13 cellular contexts compared by ENCODE assay signal in the genomic region with DNA sequence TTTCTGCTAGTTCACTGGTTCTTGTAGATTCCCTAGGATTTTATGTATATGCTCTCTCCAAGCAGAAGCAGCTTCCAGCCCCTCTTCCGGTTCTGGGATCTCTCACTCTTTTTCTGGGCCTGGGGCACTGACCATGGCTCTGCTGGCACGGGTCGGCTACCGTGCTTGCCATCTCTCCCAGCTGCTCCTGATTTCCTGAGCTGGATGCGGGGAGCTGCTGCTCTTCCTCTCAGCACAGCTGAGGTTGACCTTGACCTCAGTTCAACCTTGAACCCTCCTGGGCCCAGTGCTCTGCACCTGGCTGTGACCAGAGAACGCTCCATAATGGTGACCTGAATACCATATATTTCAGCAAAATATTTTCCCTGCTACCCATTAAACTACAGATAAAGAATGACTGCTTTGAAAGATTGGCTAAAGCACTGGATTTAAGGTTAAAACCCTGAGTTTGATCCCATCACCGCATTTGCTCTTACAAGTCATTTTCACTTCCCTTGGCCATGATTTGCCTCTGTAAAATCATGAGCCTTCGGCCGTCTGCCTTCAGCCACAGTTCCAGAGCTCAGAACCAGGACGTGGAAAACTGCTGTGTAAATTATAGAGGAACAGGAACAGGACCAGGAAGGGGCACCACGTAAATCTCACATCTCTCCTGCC.
DNase-seq lines count a peak whose midpoint lies in the region; ATAC-seq, FAIRE-seq and TF ChIP-seq lines count a peak whose summit lies in the region.
"Had no signal": no experiment of that assay in that cellular context is flagged by ENCODE, and none has a peak within 500 bp of the region (broad histone marks: within the 10 kb centered on the region; RNA-seq: fewer than 3 reads in every experiment).

No MANE protein-coding gene starts in this region.

- H3K36me3 Mint-ChIP-seq in activated naive CD4-positive, alpha-beta T cell treated with anti-CD3 and anti-CD28 coated beads, Interleukin-2, amount 10 ng/mL, durations not matched to agents 7 days and 5 days = peaks cover 76% of the 10 kb centered on the region
- H3K36me3 Mint-ChIP-seq in stimulated activated effector memory CD8-positive, alpha-beta T cell treated with anti-CD3 and anti-CD28 coated beads, Interleukin-12 subunit alpha, Interleukin-12 subunit beta, amount 100 ng/mL, for 72 hours = peaks cover 58% of the 10 kb centered on the region

- no peaks in the 10 kb centered on the region for H3K27me3 Mint-ChIP-seq in activated naive CD4-positive, alpha-beta T cell treated with anti-CD3 and anti-CD28 coated beads, Interleukin-2, amount 10 ng/mL, durations not matched to agents 7 days and 5 days

- H3K27ac ChIP-seq in OCI-LY3 (ENCODE audit: low read length) (no peak overlapping the region), K562 (ENCODE audit: extremely low read depth, low read depth, low read length) (no peak overlapping the region), ascending aorta (no peak overlapping the region)

- no peak overlapping the region for H3K4me3 ChIP-seq in OCI-LY3 (ENCODE audit: low read length)
- H3K4me3 ChIP-seq in K562 = no peak overlapping the region
- H3K4me3 ChIP-seq in ascending aorta = no peak overlapping the region
- H3K4me3 ChIP-seq: psoas muscle had no signal

- H3K9me1 ChIP-seq in K562 (ENCODE audit: control insufficient read depth, insufficient read depth, low read length) = no peaks in the 10 kb centered on the region

- ATAC-seq in K562 = no peak
- no peak for ATAC-seq in stimulated activated effector memory CD8-positive, alpha-beta T cell treated with anti-CD3 and anti-CD28 coated beads, Interleukin-12 subunit alpha, Interleukin-12 subunit beta, amount 100 ng/mL, for 72 hours

- H3K4me3 Mint-ChIP-seq in activated naive CD4-positive, alpha-beta T cell treated with anti-CD3 and anti-CD28 coated beads, Interleukin-2, amount 10 ng/mL, durations not matched to agents 7 days and 5 days = peak overlapping the region; percentile 15
- peak overlapping the region; percentile 49 for H3K4me3 Mint-ChIP-seq in stimulated activated effector memory CD8-positive, alpha-beta T cell treated with anti-CD3 and anti-CD28 coated beads, Interleukin-12 subunit alpha, Interleukin-12 subunit beta, amount 100 ng/mL, for 72 hours

- no peak for TF ChIP-seq EP300 in K562 (IDR thresholded peaks at IDR 0.05; ENCODE audit: low read length)

- BruUV-seq in K562 (replicated peaks; lab: Mats Ljungman, UMichigan) = no TSS peak

- no peak for TF ChIP-seq CTCF in OCI-LY3 (IDR thresholded peaks at IDR 0.05; ENCODE audit: low read depth, low read length)
- no peak for TF ChIP-seq CTCF in K562 (IDR thresholded peaks at IDR 0.05 in 2 of 3, conservative IDR thresholded peaks at IDR 0.05 in 1 of 3; ENCODE audit: insufficient read depth in 2 of 3, low read depth in 1 of 3, low read length in 3 of 3)
- no peak for TF ChIP-seq CTCF in ascending aorta (IDR thresholded peaks at IDR 0.05)

- H3K9me3 ChIP-seq in OCI-LY3 (ENCODE audit: insufficient read depth, low read length) (no peaks in the 10 kb centered on the region), K562 (replicated peaks; ENCODE audit: control insufficient read depth, insufficient read depth, low read depth, low read length) (no peaks in the 10 kb centered on the region), ascending aorta (no peaks in the 10 kb centered on the region)
- H3K9me3 ChIP-seq: psoas muscle had no signal

- H3K9ac ChIP-seq in OCI-LY3 (ENCODE audit: low read length) = no peak overlapping the region
- no peak overlapping the region for H3K9ac ChIP-seq in K562 (ENCODE audit: insufficient read depth in 1 of 2, low read depth in 2 of 2, low read length in 2 of 2)

- FAIRE-seq in K562 (lab: Jason Lieb, UNC) = no peak
- FAIRE-seq: colon had no signal

- peaks cover 19% of the 10 kb centered on the region for H3K36me3 ChIP-seq in OCI-LY3 (replicated peaks; ENCODE audit: low read depth, low read length)
- H3K36me3 ChIP-seq in K562 (ENCODE audit: control insufficient read depth, insufficient read depth, low read length) = peaks cover 40% of the 10 kb centered on the region; the same call in 2 of the 3 replicates
- H3K36me3 ChIP-seq in ascending aorta = peaks cover 3 to 5% of the 10 kb centered on the region in 2 donors

- POLR2A ChIA-PET in K562 (lab: Yijun Ruan, JAX) = no interaction called here

- no peaks in the 10 kb centered on the region for H3K27me3 ChIP-seq in OCI-LY3 (ENCODE audit: low read depth, low read length)
- H3K27me3 ChIP-seq in K562 (ENCODE audit: control insufficient read depth in 2 of 2, insufficient read depth in 2 of 2, low read length in 2 of 2) = no peaks in the 10 kb centered on the region
- H3K27me3 ChIP-seq in ascending aorta = no peaks in the 10 kb centered on the region

- H2AFZ ChIP-seq in OCI-LY3 (ENCODE audit: low read depth, low read length) (no peak overlapping the region), K562 (ENCODE audit: low read depth, low read length) (no peak overlapping the region)

- peaks cover 17% of the 10 kb centered on the region for H3K9me3 Mint-ChIP-seq in activated naive CD4-positive, alpha-beta T cell treated with anti-CD3 and anti-CD28 coated beads, Interleukin-2, amount 10 ng/mL, durations not matched to agents 7 days and 5 days
- no peaks in the 10 kb centered on the region for H3K9me3 Mint-ChIP-seq in stimulated activated effector memory CD8-positive, alpha-beta T cell treated with anti-CD3 and anti-CD28 coated beads, Interleukin-12 subunit alpha, Interleukin-12 subunit beta, amount 100 ng/mL, for 72 hours

- H3K79me2 ChIP-seq in OCI-LY3 (ENCODE audit: low read length) = no peaks in the 10 kb centered on the region
- H3K79me2 ChIP-seq in K562 (ENCODE audit: control insufficient read depth, insufficient read depth, low read length) = no peaks in the 10 kb centered on the region

- intact Hi-C loops in K562 (cut with micrococcal nuclease) (no loop called here), ascending aorta (cut with DNase I) (loop anchor here (10.0 kb wide), 1 partner anchor 436 kb away; no protein-coding TSS in a partner anchor)

- 92% methylated on average over 11 of the region's 11 CpGs for WGBS in K562 (ENCODE audit: insufficient coverage, low coverage, missing lambda C conversion rate)

- no peak for TF ChIP-seq RAD21 in K562 (CRISPR knock-in tag; conservative IDR thresholded peaks at IDR 0.05 in 1 of 2, IDR thresholded peaks at IDR 0.05 in 1 of 2)

- H3K4me2 ChIP-seq in OCI-LY3 (ENCODE audit: low read length) (peak overlapping the region; percentile 27), K562 (ENCODE audit: insufficient read depth, low read length) (no peak overlapping the region)

- peaks cover 94% of the 10 kb centered on the region for H3K4me1 Mint-ChIP-seq in activated naive CD4-positive, alpha-beta T cell treated with anti-CD3 and anti-CD28 coated beads, Interleukin-2, amount 10 ng/mL, durations not matched to agents 7 days and 5 days
- H3K4me1 Mint-ChIP-seq in stimulated activated effector memory CD8-positive, alpha-beta T cell treated with anti-CD3 and anti-CD28 coated beads, Interleukin-12 subunit alpha, Interleukin-12 subunit beta, amount 100 ng/mL, for 72 hours = peaks cover 79% of the 10 kb centered on the region

- TF ChIP-seq POLR2A in K562 (conservative IDR thresholded peaks at IDR 0.05) = no peak

- H3K4me1 ChIP-seq in OCI-LY3 (ENCODE audit: low read length) (peaks cover 26% of the 10 kb centered on the region), K562 (replicated peaks in 1 of 2; ENCODE audit: control insufficient read depth in 2 of 2, insufficient read depth in 2 of 2, low read length in 2 of 2) (peaks cover 13 to 48% of the 10 kb centered on the region in 2 experiments), ascending aorta (peaks cover 6 to 17% of the 10 kb centered on the region in 2 donors)

- in situ Hi-C loops in K562 (cut with MboI) = no loop called here

- peak overlapping the region; percentile 99 for H3K27ac Mint-ChIP-seq in activated naive CD4-positive, alpha-beta T cell treated with anti-CD3 and anti-CD28 coated beads, Interleukin-2, amount 10 ng/mL, durations not matched to agents 7 days and 5 days
- peak overlapping the region; percentile 95 for H3K27ac Mint-ChIP-seq in stimulated activated effector memory CD8-positive, alpha-beta T cell treated with anti-CD3 and anti-CD28 coated beads, Interleukin-12 subunit alpha, Interleukin-12 subunit beta, amount 100 ng/mL, for 72 hours

- H4K20me1 ChIP-seq in OCI-LY3 (ENCODE audit: insufficient read depth, low read length) (no peaks in the 10 kb centered on the region), K562 (replicated peaks; ENCODE audit: control insufficient read depth, insufficient read depth, low read length) (no peaks in the 10 kb centered on the region)

- CTCF ChIA-PET in activated naive CD4-positive, alpha-beta T cell treated with anti-CD3 and anti-CD28 coated beads, Interleukin-2, amount 10 ng/mL, durations not matched to agents 7 days and 5 days (lab: Charles Lee) = interaction anchor here (0.7 to 1.4 kb wide), 4 partner anchors 17 to 434 kb away, joined by 3 to 4 read pairs (median 3); no protein-coding TSS in a partner anchor
- CTCF ChIA-PET in K562 (lab: Yijun Ruan, JAX; ENCODE audit: low intra/inter-chr PET ratio) = no interaction called here

- DNase-seq in activated naive CD4-positive, alpha-beta T cell treated with anti-CD3 and anti-CD28 coated beads, Interleukin-2, amount 10 ng/mL, durations not matched to agents 7 days and 5 days = no peak
- no peak for DNase-seq in activated naive CD4-positive, alpha-beta T cell (lab: John Stamatoyannopoulos, UW)
- no peak for DNase-seq in K562 (ENCODE audit: extremely low read depth in 1 of 4, low spot score in 3 of 4)
- DNase-seq in stimulated activated effector memory CD8-positive, alpha-beta T cell treated with anti-CD3 and anti-CD28 coated beads, Interleukin-12 subunit alpha, Interleukin-12 subunit beta, amount 100 ng/mL, for 72 hours (ENCODE audit: low spot score in 2 of 2) = no peak
- DNase-seq in NCI-H2029 treated with DMSO at 0.1 percent for 48 hours (lab: John Stamatoyannopoulos, UW) = no peak
- no peak for DNase-seq in HUDEP-2 (lab: John Stamatoyannopoulos, UW; ENCODE audit: unreplicated experiment in 76 of 76)
- no peak for DNase-seq in ascending aorta (ENCODE audit: low spot score in 2 of 2)
- DNase-seq: activated CD4-positive, alpha-beta T cell treated with anti-CD3 and anti-CD28 coated beads for 1 hour; NCI-H1048; stimulated activated CD4-positive, alpha-beta T cell treated with anti-CD3 and anti-CD28 coated beads, Interleukin-1b, Interleukin-23, amount 100 ng/mL, for 48 hours had no signal

TF ChIP-seq in K562, 482 proteins besides CTCF, POLR2A, EP300 and RAD21:
- TF ChIP-seq TCFL5 (CRISPR knock-in tag; conservative IDR thresholded peaks at IDR 0.05) (no peak), ESRRA (IDR thresholded peaks at IDR 0.05; ENCODE audit: borderline replicate concordance, low read depth) (0 out of 2 replicates have a peak, but pooled peaks have one; percentile 18)
